In genomic region chr14:36659822-36660735, GRCh38 we compare ENCODE assay signal across 21 cellular contexts. TPM values are rescaled to one million over a fixed set of nuclear protein-coding genes. Genes with fewer than 3 reads are reported as not detected.
DNase-seq lines count a peak whose midpoint lies in the region; FAIRE-seq and TF ChIP-seq lines count a peak whose summit lies in the region.
"Had no signal": no experiment of that assay in that cellular context is flagged by ENCODE, and none has a peak within 500 bp of the region (broad histone marks: within the 10 kb centered on the region; RNA-seq: fewer than 3 reads in every experiment).

No MANE protein-coding gene starts in this region.

- H3K27me3 Mint-ChIP-seq in nephron progenitor cell (ENCODE audit: low read depth, poor library complexity), result peaks cover 97% of the 10 kb centered on the region

- no peaks in the 10 kb centered on the region for H3K9me3 Mint-ChIP-seq in nephron progenitor cell

- H3K4me3 ChIP-seq in bronchial epithelial cell (ENCODE audit: low read depth, low read length), result no peak overlapping the region
- H3K4me3 ChIP-seq: gastroesophageal sphincter, tibial nerve had no signal

- peak overlapping the region; percentile 87 for H3K4me3 Mint-ChIP-seq in nephron progenitor cell
- H3K4me3 Mint-ChIP-seq: HFFc6 had no signal

- no peak for FAIRE-seq in bronchial epithelial cell (lab: Jason Lieb, UNC)

- TF ChIP-seq CTCF in GM13976 (IDR thresholded peaks at IDR 0.05; ENCODE audit: borderline replicate concordance, control extremely low read depth, extremely low read depth, insufficient read depth, missing control alignments) (no peak), bronchial epithelial cell (IDR thresholded peaks at IDR 0.05; ENCODE audit: insufficient read depth, low read length, severe bottlenecking) (peak; percentile 10), nephron progenitor cell (IDR thresholded peaks at IDR 0.05) (no peak)

- in situ Hi-C loops in GM13976 (cut with MboI; ENCODE audit: low sequenced_read_pairs, unreplicated experiment), result loop anchor here (10.0 kb wide), 1 partner anchor 135 kb away; the partner anchor contains the start of gene NKX2-1

- H3K4me1 Mint-ChIP-seq in nephron progenitor cell, result peaks cover 91% of the 10 kb centered on the region

- H3K27me3 ChIP-seq in bronchial epithelial cell (ENCODE audit: control insufficient read depth, insufficient read depth, low read length), result no peaks in the 10 kb centered on the region

- DNase-seq in NCI-H1417 (lab: John Stamatoyannopoulos, UW) (peak in 2 of 3 experiments; percentile 58 to 68), NCI-H1417 treated with DMSO at 0.1 percent for 48 hours (lab: John Stamatoyannopoulos, UW) (no peak), GM13976 (ENCODE audit: low spot score) (peak; percentile 26), bronchial epithelial cell (ENCODE audit: low read depth) (peak; percentile 44), nephron progenitor cell (no peak), SKM-1 treated with dmso at 0.1 percent for 144 hours (lab: John Stamatoyannopoulos, UW; ENCODE audit: unreplicated experiment) (no peak), epidermal melanocyte (ENCODE audit: insufficient read length, low spot score) (no peak), HCEC 1CT (no peak)
- DNase-seq: 8988T; activated naive CD4-positive, alpha-beta T cell; activated T-cell treated with anti-CD3 and anti-CD28 coated beads for 4 hours; HFFc6; KG1; left colon; NCI-H1092 treated with DMSO at 0.1 percent for 48 hours; NCI-H2227 treated with DMSO at 0.1 percent for 48 hours; nucleus accumbens; stimulated activated naive CD8-positive, alpha-beta T cell treated with anti-CD3 and anti-CD28 coated beads, Interleukin-15, Interleukin-2, amounts not matched to agents 100 U/mL and 50 U/mL, for 24 hours had no signal

- no peaks in the 10 kb centered on the region for H3K36me3 Mint-ChIP-seq in nephron progenitor cell (ENCODE audit: low read depth)

- H3K27ac Mint-ChIP-seq in nephron progenitor cell, result no peak overlapping the region
- H3K27ac Mint-ChIP-seq: HFFc6 had no signal

- H3K36me3 ChIP-seq in bronchial epithelial cell (ENCODE audit: control insufficient read depth, insufficient read depth, low read length), result peaks cover 6% of the 10 kb centered on the region
- H3K36me3 ChIP-seq: gastroesophageal sphincter, tibial nerve had no signal

RNA-seq across cellular contexts. Expression of gene PAX9, which starts 1.6 kb away (rescaled TPM):
- 9.7 and 18.4 TPM in 2 replicates for total RNA-seq in bronchial epithelial cell
- total RNA-seq: right cardiac atrium had no signal

Comparison
In these comparisons a context has a peak if more than half of its experiments do, and no peak if none do; other contexts are left out.
1. DNase-seq: peak in NCI-H1417 (2 of 3), GM13976 (single experiment) and bronchial epithelial cell (single experiment); none in NCI-H1417 treated with DMSO at 0.1 percent for 48 hours (single experiment), nephron progenitor cell (single experiment), SKM-1 treated with dmso at 0.1 percent for 144 hours (single experiment), epidermal melanocyte (single experiment) and HCEC 1CT (single experiment).